Comparison of ENCODE assay signal across 8 cellular contexts in genomic region chr3:112136959-112137693, GRCh38. TPM values are rescaled to one million over a fixed set of nuclear protein-coding genes. Genes with fewer than 3 reads are reported as not detected.
DNase-seq lines count a peak whose midpoint lies in the region; ATAC-seq lines count a peak whose summit lies in the region.

No MANE protein-coding gene starts in this region.

- H3K9me3 Mint-ChIP-seq in stimulated activated naive CD8-positive, alpha-beta T cell treated with anti-CD3 and anti-CD28 coated beads, Interleukin-15, Interleukin-2, amounts not matched to agents 100 ng/mL and 50 ng/mL, for 24 hours, result no peaks in the 10 kb centered on the region

- intact Hi-C loops in Right ventricle myocardium inferior (cut with DNase I) (no loop called here), cardiac septum (cut with DNase I) (loop anchor here (10.0 kb wide), 1 partner anchor 398 kb away; no protein-coding TSS in a partner anchor)

- ATAC-seq in Right ventricle myocardium inferior (peak; percentile 35), HG03159 (IDR thresholded peaks at IDR 0.05; ENCODE audit: unreplicated experiment) (peak; percentile 25)

- no peaks in the 10 kb centered on the region for H3K27me3 Mint-ChIP-seq in stimulated activated naive CD8-positive, alpha-beta T cell treated with anti-CD3 and anti-CD28 coated beads, Interleukin-15, Interleukin-2, amounts not matched to agents 100 ng/mL and 50 ng/mL, for 24 hours

- no peak for DNase-seq in Right ventricle myocardium inferior (ENCODE audit: missing footprints)
- DNase-seq in cardiac septum (ENCODE audit: low spot score), result no peak
- peak; percentile 1 for DNase-seq in NCI-H774 (lab: John Stamatoyannopoulos, UW)
- DNase-seq in anterior cingulate cortex (lab: John Stamatoyannopoulos, UW), result peak in 37 of 58 donors; percentile 1 to 70 (median 31)
- DNase-seq in iPS-NIHi7 (ENCODE audit: extremely low spot score), result peak; percentile 52
- no peak for DNase-seq in T-helper 9 cell

- H3K27ac Mint-ChIP-seq in stimulated activated naive CD8-positive, alpha-beta T cell treated with anti-CD3 and anti-CD28 coated beads, Interleukin-15, Interleukin-2, amounts not matched to agents 100 ng/mL and 50 ng/mL, for 24 hours, result peak overlapping the region; percentile 61

- H3K4me3 Mint-ChIP-seq in stimulated activated naive CD8-positive, alpha-beta T cell treated with anti-CD3 and anti-CD28 coated beads, Interleukin-15, Interleukin-2, amounts not matched to agents 100 ng/mL and 50 ng/mL, for 24 hours, result no peak overlapping the region

- H3K36me3 Mint-ChIP-seq in stimulated activated naive CD8-positive, alpha-beta T cell treated with anti-CD3 and anti-CD28 coated beads, Interleukin-15, Interleukin-2, amounts not matched to agents 100 ng/mL and 50 ng/mL, for 24 hours (ENCODE audit: low read depth), result no peaks in the 10 kb centered on the region

- H3K4me1 Mint-ChIP-seq in stimulated activated naive CD8-positive, alpha-beta T cell treated with anti-CD3 and anti-CD28 coated beads, Interleukin-15, Interleukin-2, amounts not matched to agents 100 ng/mL and 50 ng/mL, for 24 hours (ENCODE audit: low read depth), result peaks cover 59% of the 10 kb centered on the region

RNA-seq across cellular contexts. Expression of gene GCSAM, which starts 4.1 kb away (rescaled TPM):
- total RNA-seq in Right ventricle myocardium inferior, result not detected
- total RNA-seq in cardiac septum, result not detected

RNA-seq across cellular contexts. Expression of gene C3orf52, which starts 50.9 kb away (rescaled TPM):
- total RNA-seq in Right ventricle myocardium inferior (1.8 TPM), cardiac septum (5.1 TPM)

Comparison
In these comparisons a context has a peak if more than half of its experiments do, and no peak if none do; other contexts are left out.
1. DNase-seq: peak in NCI-H774 (single experiment), anterior cingulate cortex (37 of 58) and iPS-NIHi7 (single experiment); none in Right ventricle myocardium inferior (single experiment), cardiac septum (single experiment) and T-helper 9 cell (single experiment).